Comparison of ENCODE assay signal across 17 cellular contexts in the genomic region with DNA sequence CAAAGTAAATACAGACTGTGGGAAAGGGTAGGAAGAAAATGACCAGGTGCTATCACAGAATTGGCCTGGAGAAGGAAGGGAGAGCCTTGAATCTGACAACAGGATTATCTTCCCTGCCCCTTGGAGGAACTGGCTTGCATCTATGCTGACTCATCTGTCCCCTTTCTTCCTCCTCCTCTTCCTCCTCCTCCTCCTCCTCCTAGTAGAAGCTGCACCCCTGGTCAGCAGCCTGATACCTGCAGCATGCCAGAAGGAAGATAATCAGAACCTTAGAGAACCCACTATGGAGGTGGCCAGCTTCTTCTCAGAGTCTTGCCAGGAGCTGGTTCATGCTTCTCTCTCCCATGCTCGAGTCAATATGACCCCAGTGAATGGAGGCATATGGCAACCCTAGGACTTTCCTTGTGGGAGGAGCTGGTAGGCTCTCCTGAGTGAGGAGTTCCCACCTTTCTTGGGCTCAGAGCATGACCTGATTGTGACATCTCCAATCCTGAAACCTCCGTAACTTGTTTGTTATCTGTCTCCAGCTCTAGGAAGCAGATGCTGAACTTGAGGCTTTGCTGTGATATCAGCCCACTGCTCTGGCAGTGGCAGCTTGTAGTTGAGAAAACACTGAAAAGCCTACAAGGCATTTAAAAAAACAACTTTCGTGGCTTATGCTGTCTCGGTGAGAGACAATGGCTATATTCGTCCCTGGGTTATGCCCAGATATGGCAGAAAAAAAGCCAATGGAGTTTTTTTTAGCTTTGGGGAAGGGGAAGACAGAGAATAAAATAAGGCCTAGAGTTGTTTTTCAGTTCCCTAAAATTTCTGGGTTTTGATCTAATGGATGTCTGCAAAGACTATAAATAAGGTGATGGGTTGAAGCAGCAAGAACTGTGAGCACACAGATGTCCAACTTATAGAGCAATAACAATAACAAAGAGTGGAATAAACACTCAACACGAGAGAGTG.
DNase-seq lines count a peak whose midpoint lies in the region; ATAC-seq and TF ChIP-seq lines count a peak whose summit lies in the region.
"Had no signal": no experiment of that assay in that cellular context is flagged by ENCODE, and none has a peak within 500 bp of the region (broad histone marks: within the 10 kb centered on the region; RNA-seq: fewer than 3 reads in every experiment).

No MANE protein-coding gene starts in this region.

- no peak for DNase-seq in activated CD4-positive, alpha-beta T cell treated with anti-CD3 and anti-CD28 coated beads, Interleukin-2, amount 10 ng/mL, durations not matched to agents 7 days and 5 days
- no peak for DNase-seq in activated CD4-positive, alpha-beta T cell treated with anti-CD3 and anti-CD28 coated beads for 48 hours
- DNase-seq in T-helper 2 cell treated with Interferon-gamma antibody and Interleukin-4, amounts not matched to agents 5 μg/mL and 100 μg/mL, for 36 hours (ENCODE audit: low spot score) = no peak
- DNase-seq in naive thymus-derived CD4-positive, alpha-beta T cell = peak in 2 of 9 donors; percentile 11 to 18
- no peak for DNase-seq in NCI-H1694 treated with DMSO at 0.1 percent for 48 hours (lab: John Stamatoyannopoulos, UW)
- DNase-seq: adrenal gland, Calu3, cerebellar nuclear complex, gastrocnemius medialis, NCI-H146, occipital lobe had no signal

- no peaks in the 10 kb centered on the region for H3K27me3 ChIP-seq in naive thymus-derived CD4-positive, alpha-beta T cell (ENCODE audit: control insufficient read depth in 2 of 2, insufficient read depth in 2 of 2, low read length in 2 of 2)
- H3K27me3 ChIP-seq: adrenal gland, gastrocnemius medialis had no signal

- H3K27ac ChIP-seq in HEK293 (ENCODE audit: extremely low read depth, low read depth, low read length) = no peak overlapping the region
- no peak overlapping the region for H3K27ac ChIP-seq in naive thymus-derived CD4-positive, alpha-beta T cell (ENCODE audit: low read depth, low read length)
- H3K27ac ChIP-seq: adrenal gland, gastrocnemius medialis had no signal

- H3K4me3 ChIP-seq in HEK293 (ENCODE audit: low read depth, low read length) = no peak overlapping the region
- H3K4me3 ChIP-seq in naive thymus-derived CD4-positive, alpha-beta T cell (ENCODE audit: low read length) = peak overlapping the region; percentile 23
- H3K4me3 ChIP-seq: adrenal gland, gastrocnemius medialis had no signal

- POLR2A ChIA-PET in activated CD4-positive, alpha-beta T cell treated with anti-CD3 and anti-CD28 coated beads, Interleukin-2, amount 10 ng/mL, durations not matched to agents 7 days and 5 days (lab: Charles Lee) = no interaction called here
- POLR2A ChIA-PET in HEK293 (lab: Yijun Ruan, JAX) = no interaction called here
- POLR2A ChIA-PET in naive thymus-derived CD4-positive, alpha-beta T cell (lab: Charles Lee) = interaction anchor here (0.6 to 2.4 kb wide), 16 partner anchors 7 to 1145 kb away, joined by 3 to 19 read pairs (median 4); a partner anchor contains a TSS

- H3K36me3 ChIP-seq in HEK293 (ENCODE audit: control insufficient read depth in 2 of 2, insufficient read depth in 1 of 2, low read length in 2 of 2) = no peaks in the 10 kb centered on the region
- no peaks in the 10 kb centered on the region for H3K36me3 ChIP-seq in naive thymus-derived CD4-positive, alpha-beta T cell (ENCODE audit: control insufficient read depth in 2 of 3, insufficient read depth in 3 of 3, low read length in 3 of 3)
- H3K36me3 ChIP-seq: adrenal gland, gastrocnemius medialis had no signal

- H3K27me3 Mint-ChIP-seq in activated CD4-positive, alpha-beta T cell treated with anti-CD3 and anti-CD28 coated beads, Interleukin-2, amount 10 ng/mL, durations not matched to agents 7 days and 5 days = peaks cover 16% of the 10 kb centered on the region
- H3K27me3 Mint-ChIP-seq in T-helper 2 cell treated with Interferon-gamma antibody and Interleukin-4, amounts not matched to agents 5 μg/mL and 100 μg/mL, for 36 hours (ENCODE audit: low read depth) = peaks cover 20% of the 10 kb centered on the region
- H3K27me3 Mint-ChIP-seq in naive thymus-derived CD4-positive, alpha-beta T cell = peaks cover 0 to 22% (median 0%) of the 10 kb centered on the region in 5 donors

- H3K27ac Mint-ChIP-seq in activated CD4-positive, alpha-beta T cell treated with anti-CD3 and anti-CD28 coated beads, Interleukin-2, amount 10 ng/mL, durations not matched to agents 7 days and 5 days = peak overlapping the region; percentile 91
- H3K27ac Mint-ChIP-seq in T-helper 2 cell treated with Interferon-gamma antibody and Interleukin-4, amounts not matched to agents 5 μg/mL and 100 μg/mL, for 36 hours = no peak overlapping the region
- peak overlapping the region; percentile 86 to 99 (median 98) for H3K27ac Mint-ChIP-seq in naive thymus-derived CD4-positive, alpha-beta T cell
- H3K27ac Mint-ChIP-seq: mesothelial cell of epicardium had no signal

- no peak for ATAC-seq in naive thymus-derived CD4-positive, alpha-beta T cell
- ATAC-seq in GM21447 (IDR thresholded peaks at IDR 0.05; ENCODE audit: unreplicated experiment) = no peak
- ATAC-seq in HG03045 (IDR thresholded peaks at IDR 0.05; ENCODE audit: unreplicated experiment) = no peak
- ATAC-seq: gastrocnemius medialis had no signal

- no peak for TF ChIP-seq CTCF in HEK293 (tag by site-specific recombination; IDR thresholded peaks at IDR 0.05)

- H3K4me1 ChIP-seq in HEK293 (ENCODE audit: control insufficient read depth, insufficient read depth, low read length) = no peaks in the 10 kb centered on the region
- H3K4me1 ChIP-seq in naive thymus-derived CD4-positive, alpha-beta T cell (ENCODE audit: control insufficient read depth in 2 of 2, insufficient read depth in 2 of 2, low read length in 2 of 2) = peaks cover 30 to 63% of the 10 kb centered on the region in 2 donors
- H3K4me1 ChIP-seq: adrenal gland, gastrocnemius medialis had no signal

- H3K4me1 Mint-ChIP-seq in activated CD4-positive, alpha-beta T cell treated with anti-CD3 and anti-CD28 coated beads, Interleukin-2, amount 10 ng/mL, durations not matched to agents 7 days and 5 days = peaks cover 66% of the 10 kb centered on the region
- peaks cover 46% of the 10 kb centered on the region for H3K4me1 Mint-ChIP-seq in T-helper 2 cell treated with Interferon-gamma antibody and Interleukin-4, amounts not matched to agents 5 μg/mL and 100 μg/mL, for 36 hours (ENCODE audit: low read depth)
- peaks cover 23 to 87% (median 78%) of the 10 kb centered on the region in 7 donors for H3K4me1 Mint-ChIP-seq in naive thymus-derived CD4-positive, alpha-beta T cell

- H3K9me3 Mint-ChIP-seq in activated CD4-positive, alpha-beta T cell treated with anti-CD3 and anti-CD28 coated beads, Interleukin-2, amount 10 ng/mL, durations not matched to agents 7 days and 5 days = no peaks in the 10 kb centered on the region
- H3K9me3 Mint-ChIP-seq in T-helper 2 cell treated with Interferon-gamma antibody and Interleukin-4, amounts not matched to agents 5 μg/mL and 100 μg/mL, for 36 hours = no peaks in the 10 kb centered on the region
- peaks cover 0 to 6% (median 0%) of the 10 kb centered on the region in 11 donors for H3K9me3 Mint-ChIP-seq in naive thymus-derived CD4-positive, alpha-beta T cell
- H3K9me3 Mint-ChIP-seq: mesothelial cell of epicardium; stimulated activated naive CD8-positive, alpha-beta T cell treated with anti-CD3 and anti-CD28 coated beads, Interleukin-15, Interleukin-2, amounts not matched to agents 100 ng/mL and 50 ng/mL, for 24 hours had no signal

- CTCF ChIA-PET in activated CD4-positive, alpha-beta T cell treated with anti-CD3 and anti-CD28 coated beads, Interleukin-2, amount 10 ng/mL, durations not matched to agents 7 days and 5 days (lab: Charles Lee) = interaction anchor here (0.7 to 2.3 kb wide), 7 partner anchors 13 to 259 kb away, joined by 3 to 5 read pairs (median 3); no protein-coding TSS in a partner anchor
- CTCF ChIA-PET in HEK293 (lab: Yijun Ruan, JAX) = interaction anchor here (0.5 to 1.5 kb wide), 5 partner anchors 13 to 263 kb away, joined by 3 to 9 read pairs (median 3); no protein-coding TSS in a partner anchor
- CTCF ChIA-PET in naive thymus-derived CD4-positive, alpha-beta T cell (lab: Charles Lee) = interaction anchor here (0.6 to 11.0 kb wide), 12 partner anchors 10 to 369 kb away, joined by 3 to 85 read pairs (median 4); no protein-coding TSS in a partner anchor

- intact Hi-C loops in naive thymus-derived CD4-positive, alpha-beta T cell (cut with micrococcal nuclease) = loop anchor here (2.0 to 5.0 kb wide), 5 partner anchors 47 to 491 kb away; a partner anchor contains a TSS

- H3K4me3 Mint-ChIP-seq in activated CD4-positive, alpha-beta T cell treated with anti-CD3 and anti-CD28 coated beads, Interleukin-2, amount 10 ng/mL, durations not matched to agents 7 days and 5 days = no peak overlapping the region
- peak overlapping the region; percentile 2 for H3K4me3 Mint-ChIP-seq in T-helper 2 cell treated with Interferon-gamma antibody and Interleukin-4, amounts not matched to agents 5 μg/mL and 100 μg/mL, for 36 hours
- peak overlapping the region; percentile 20 to 82 (median 66) for H3K4me3 Mint-ChIP-seq in naive thymus-derived CD4-positive, alpha-beta T cell
- H3K4me3 Mint-ChIP-seq: mesothelial cell of epicardium had no signal

- peaks cover 2% of the 10 kb centered on the region for H3K36me3 Mint-ChIP-seq in activated CD4-positive, alpha-beta T cell treated with anti-CD3 and anti-CD28 coated beads, Interleukin-2, amount 10 ng/mL, durations not matched to agents 7 days and 5 days (ENCODE audit: low read depth)
- H3K36me3 Mint-ChIP-seq in T-helper 2 cell treated with Interferon-gamma antibody and Interleukin-4, amounts not matched to agents 5 μg/mL and 100 μg/mL, for 36 hours (ENCODE audit: low read depth) = no peaks in the 10 kb centered on the region
- H3K36me3 Mint-ChIP-seq in naive thymus-derived CD4-positive, alpha-beta T cell = peaks cover 0 to 4% (median 0%) of the 10 kb centered on the region in 5 donors
- H3K36me3 Mint-ChIP-seq: IgD-negative memory B cell, mesothelial cell of epicardium had no signal

- H3K9me3 ChIP-seq in HEK293 (ENCODE audit: control insufficient read depth, insufficient read depth, low read depth, low read length) = no peaks in the 10 kb centered on the region
- H3K9me3 ChIP-seq in naive thymus-derived CD4-positive, alpha-beta T cell (ENCODE audit: control insufficient read depth in 2 of 3, low read length in 3 of 3) = no peaks in the 10 kb centered on the region
- H3K9me3 ChIP-seq: adrenal gland, gastrocnemius medialis had no signal

TF ChIP-seq in HEK293, 187 proteins besides CTCF, POLR2A, EP300 and RAD21 (continues in another document):
- TF ChIP-seq ZNF23 (tag by site-specific recombination; IDR thresholded peaks at IDR 0.05; ENCODE audit: borderline replicate concordance) = no peak
